Comparison of ENCODE assay signal across 1 cellular context in genomic region chr6:44275749-44276648, GRCh38.
TF ChIP-seq lines count a peak whose summit lies in the region.

No MANE protein-coding gene starts in this region.

TF ChIP-seq in H1, 55 proteins besides CTCF, POLR2A, EP300 and RAD21:
- TF ChIP-seq KDM5A (IDR thresholded peaks at IDR 0.05; ENCODE audit: low read length) (no peak), MAX (IDR thresholded peaks at IDR 0.05) (0 out of 2 replicates have a peak, but pooled peaks have one; percentile 24), E2F6 (IDR thresholded peaks at IDR 0.05) (peak; percentile 24; the same call in 1 of the 2 replicates)
